8 cellular contexts compared by ENCODE assay signal in genomic region chr20:58237318-58238182, GRCh38. TPM values are rescaled to one million over a fixed set of nuclear protein-coding genes. Genes with fewer than 3 reads are reported as not detected.
DNase-seq lines count a peak whose midpoint lies in the region; TF ChIP-seq lines count a peak whose summit lies in the region.

No MANE protein-coding gene starts in this region.

- no peaks in the 10 kb centered on the region for H3K36me3 ChIP-seq in CD8-positive, alpha-beta memory T cell (ENCODE audit: insufficient read depth, low read length)
- H3K36me3 ChIP-seq in OCI-LY3 (replicated peaks; ENCODE audit: low read depth, low read length) (no peaks in the 10 kb centered on the region), colonic mucosa (peaks cover 5% of the 10 kb centered on the region), osteoblast (ENCODE audit: insufficient read depth, low read length) (peaks cover 24% of the 10 kb centered on the region)

- H3K4me1 Mint-ChIP-seq in CD8-positive, alpha-beta memory T cell, result peaks cover 12 to 27% (median 20%) of the 10 kb centered on the region in 3 donors

- H3K9me3 ChIP-seq in CD8-positive, alpha-beta memory T cell (ENCODE audit: low read length), result no peaks in the 10 kb centered on the region
- H3K9me3 ChIP-seq in OCI-LY3 (ENCODE audit: insufficient read depth, low read length), result no peaks in the 10 kb centered on the region
- no peaks in the 10 kb centered on the region for H3K9me3 ChIP-seq in colonic mucosa
- H3K9me3 ChIP-seq in osteoblast (ENCODE audit: low read depth, low read length), result no peaks in the 10 kb centered on the region

- no peaks in the 10 kb centered on the region for H3K27me3 ChIP-seq in CD8-positive, alpha-beta memory T cell (ENCODE audit: insufficient read depth, low read length, poor library complexity, severe bottlenecking)
- H3K27me3 ChIP-seq in OCI-LY3 (ENCODE audit: low read depth, low read length) (peaks cover 16% of the 10 kb centered on the region; the same call in 1 of the 2 replicates), colonic mucosa (no peaks in the 10 kb centered on the region), osteoblast (ENCODE audit: insufficient read depth, low read length) (no peaks in the 10 kb centered on the region)

- H4K20me1 ChIP-seq in OCI-LY3 (ENCODE audit: insufficient read depth, low read length), result no peaks in the 10 kb centered on the region
- peaks cover 16% of the 10 kb centered on the region for H4K20me1 ChIP-seq in osteoblast (ENCODE audit: insufficient read depth, low read length)

- no peak for DNase-seq in CD8-positive, alpha-beta memory T cell
- DNase-seq in colonic mucosa, result peak; percentile 4
- DNase-seq in osteoblast (ENCODE audit: insufficient read length, low spot score, missing footprints), result peak; percentile 89
- DNase-seq in medulla oblongata (ENCODE audit: extremely low spot score), result no peak
- no peak for DNase-seq in globus pallidus (ENCODE audit: low spot score)
- no peak for DNase-seq in activated CD8-positive, alpha-beta memory T cell treated with anti-CD3 and anti-CD28 coated beads, Interleukin-2, amount 50 U/mL, for 4 hours
- no peak for DNase-seq in KG1 (lab: John Stamatoyannopoulos, UW)

- CTCF ChIA-PET in CD8-positive, alpha-beta memory T cell (lab: Charles Lee), result interaction anchor here (0.7 to 1.5 kb wide), 7 partner anchors 15 to 602 kb away, joined by 3 to 7 read pairs (median 4); partner anchors contain the start of gene STX16

- H3K27me3 Mint-ChIP-seq in CD8-positive, alpha-beta memory T cell, result no peaks in the 10 kb centered on the region

- no peak overlapping the region for H3K4me3 ChIP-seq in CD8-positive, alpha-beta memory T cell (ENCODE audit: low read length)
- H3K4me3 ChIP-seq in OCI-LY3 (ENCODE audit: low read length) (peak overlapping the region; percentile 77), colonic mucosa (peak overlapping the region; percentile 40), osteoblast (ENCODE audit: insufficient read depth, low read length) (peak overlapping the region; percentile 75)

- POLR2A ChIA-PET in CD8-positive, alpha-beta memory T cell (lab: Charles Lee), result interaction anchor here (0.6 to 0.8 kb wide), 2 partner anchors 413 to 414 kb away, joined by 3 to 10 read pairs; no protein-coding TSS in a partner anchor

- intact Hi-C loops in colonic mucosa (cut with DNase I), result loop anchor here (5.0 to 10.0 kb wide), 2 partner anchors 210 to 617 kb away; partner anchors contain the start of genes GNAS and GNAS-AS1

- H3K9me3 Mint-ChIP-seq in CD8-positive, alpha-beta memory T cell, result no peaks in the 10 kb centered on the region

- H3K79me2 ChIP-seq in OCI-LY3 (ENCODE audit: low read length), result no peaks in the 10 kb centered on the region
- no peaks in the 10 kb centered on the region for H3K79me2 ChIP-seq in osteoblast (ENCODE audit: insufficient read depth, low read length)

- H2AFZ ChIP-seq in OCI-LY3 (ENCODE audit: low read depth, low read length) (no peak overlapping the region), osteoblast (ENCODE audit: low read length) (no peak overlapping the region)

- TF ChIP-seq CTCF in OCI-LY3 (IDR thresholded peaks at IDR 0.05; ENCODE audit: low read depth, low read length) (no peak), colonic mucosa (IDR thresholded peaks at IDR 0.05) (no peak), osteoblast (IDR thresholded peaks at IDR 0.05; ENCODE audit: extremely low read depth, low read depth, low read length) (no peak)

- peaks cover 0 to 9% (median 0%) of the 10 kb centered on the region in 3 donors for H3K36me3 Mint-ChIP-seq in CD8-positive, alpha-beta memory T cell

- H3K4me2 ChIP-seq in OCI-LY3 (ENCODE audit: low read length) (peak overlapping the region; percentile 72), osteoblast (ENCODE audit: insufficient read depth, low read length) (peak overlapping the region; percentile 94)

- H3K9ac ChIP-seq in OCI-LY3 (ENCODE audit: low read length), result no peak overlapping the region
- H3K9ac ChIP-seq in colonic mucosa (ENCODE audit: low read depth in 2 of 2, low read length in 2 of 2), result peak overlapping the region in 1 of 2 donors; percentile 21

- no peak overlapping the region for H3K27ac ChIP-seq in CD8-positive, alpha-beta memory T cell (ENCODE audit: low read depth, low read length)
- H3K27ac ChIP-seq in OCI-LY3 (ENCODE audit: low read length), result no peak overlapping the region
- no peak overlapping the region for H3K27ac ChIP-seq in colonic mucosa
- peak overlapping the region; percentile 85 for H3K27ac ChIP-seq in osteoblast (ENCODE audit: low read depth, low read length)

- H3K4me1 ChIP-seq in CD8-positive, alpha-beta memory T cell (ENCODE audit: insufficient read depth, low read length), result peaks cover 3% of the 10 kb centered on the region
- peaks cover 18% of the 10 kb centered on the region for H3K4me1 ChIP-seq in OCI-LY3 (ENCODE audit: low read length)
- H3K4me1 ChIP-seq in colonic mucosa, result no peaks in the 10 kb centered on the region
- H3K4me1 ChIP-seq in osteoblast (ENCODE audit: insufficient read depth, low read length), result peaks cover 15% of the 10 kb centered on the region

- peak overlapping the region; percentile 55 to 95 (median 90) for H3K27ac Mint-ChIP-seq in CD8-positive, alpha-beta memory T cell

- peak overlapping the region; percentile 87 to 94 (median 91) for H3K4me3 Mint-ChIP-seq in CD8-positive, alpha-beta memory T cell

RNA-seq across cellular contexts. Expression of gene ANKRD60, which starts 9.1 kb away (rescaled TPM):
- not detected for total RNA-seq in CD8-positive, alpha-beta memory T cell
- polyA plus RNA-seq in CD8-positive, alpha-beta memory T cell, result not detected
- total RNA-seq in colonic mucosa, result not detected
- total RNA-seq in osteoblast, result not detected in 2 replicates

Comparison
In these comparisons a context has a peak if more than half of its experiments do, and no peak if none do; other contexts are left out.
1. DNase-seq: peak in colonic mucosa (single experiment) and osteoblast (single experiment); none in CD8-positive, alpha-beta memory T cell (0 of 5), medulla oblongata (single experiment), globus pallidus (single experiment), activated CD8-positive, alpha-beta memory T cell treated with anti-CD3 and anti-CD28 coated beads, Interleukin-2, amount 50 U/mL, for 4 hours (single experiment) and KG1 (single experiment).